8 cellular contexts compared by ENCODE assay signal in genomic region chr21:33478858-33479678, GRCh38. TPM values are rescaled to one million over a fixed set of nuclear protein-coding genes. Genes with fewer than 3 reads are reported as not detected.
DNase-seq lines count a peak whose midpoint lies in the region; ATAC-seq and TF ChIP-seq lines count a peak whose summit lies in the region.

No MANE protein-coding gene starts in this region.

- H3K36me3 Mint-ChIP-seq in activated naive CD8-positive, alpha-beta T cell, result no peaks in the 10 kb centered on the region

- H3K4me3 Mint-ChIP-seq in activated naive CD8-positive, alpha-beta T cell, result peak overlapping the region; percentile 91

- DNase-seq in BE2C (peak; percentile 46), GM19238 (ENCODE audit: insufficient read length, low spot score) (peak; percentile 42), SJCRH30 (peak; percentile 25 to 53), cardiac septum (ENCODE audit: low spot score) (peak; percentile 77), posterior cingulate gyrus (peak in 6 of 10 donors; percentile 12 to 80 (median 52)), COLO829 (ENCODE audit: low spot score) (no peak)

- intact Hi-C loops in cardiac septum (cut with DNase I) (no loop called here), posterior cingulate gyrus (cut with DNase I) (loop anchor here (1.0 kb wide), 1 partner anchor 12 kb away; the partner anchor contains the start of gene DNAJC28)

- no peak for TF ChIP-seq CTCF in BE2C (IDR thresholded peaks at IDR 0.05; ENCODE audit: low read depth, low read length)

- peaks cover 24% of the 10 kb centered on the region for H3K4me1 Mint-ChIP-seq in activated naive CD8-positive, alpha-beta T cell (ENCODE audit: low read depth)

- H3K27ac Mint-ChIP-seq in activated naive CD8-positive, alpha-beta T cell, result peak overlapping the region; percentile 67

- H3K27ac ChIP-seq in SJCRH30, result peak overlapping the region; percentile 32; the same call in 1 of the 2 replicates

- no peaks in the 10 kb centered on the region for H3K27me3 Mint-ChIP-seq in activated naive CD8-positive, alpha-beta T cell

- H3K36me3 ChIP-seq in BE2C (no peaks in the 10 kb centered on the region), SJCRH30 (no peaks in the 10 kb centered on the region)

- H3K9me3 ChIP-seq in BE2C (no peaks in the 10 kb centered on the region), SJCRH30 (replicated peaks) (no peaks in the 10 kb centered on the region)

- H3K27me3 ChIP-seq in BE2C, result no peaks in the 10 kb centered on the region
- H3K27me3 ChIP-seq in SJCRH30, result no peaks in the 10 kb centered on the region

- peak; percentile 27 for ATAC-seq in HG03432 (IDR thresholded peaks at IDR 0.05; ENCODE audit: unreplicated experiment)

- H3K4me3 ChIP-seq in BE2C (ENCODE audit: low read depth, low read length) (peak overlapping the region; percentile 86), SJCRH30 (peak overlapping the region; percentile 76)

- H3K4me1 ChIP-seq in BE2C, result no peaks in the 10 kb centered on the region
- no peaks in the 10 kb centered on the region; the same call in 1 of the 2 replicates for H3K4me1 ChIP-seq in SJCRH30

- H3K9me3 Mint-ChIP-seq in activated naive CD8-positive, alpha-beta T cell (ENCODE audit: low read depth), result no peaks in the 10 kb centered on the region

RNA-seq across cellular contexts. Expression of gene TMEM50B, which starts 0.7 kb away (rescaled TPM):
- polyA plus RNA-seq in BE2C (2012; ENCODE audit: insufficient read depth, insufficient read length, low read depth), result 12.6 TPM
- 23.4 and 23.7 TPM in 2 replicates for total RNA-seq in SJCRH30 (2014; rRNA removed; shearing (Covaris generic))
- total RNA-seq in cardiac septum, result 31.7 TPM

RNA-seq across cellular contexts. Expression of gene DNAJC28, which starts 12.4 kb away (rescaled TPM):
- polyA plus RNA-seq in BE2C (2012; ENCODE audit: insufficient read depth, insufficient read length, low read depth), result not detected
- 1.6 and 2.0 TPM in 2 replicates for total RNA-seq in SJCRH30 (2014; rRNA removed; shearing (Covaris generic))
- total RNA-seq in cardiac septum, result 4.6 TPM
